In the genomic region with DNA sequence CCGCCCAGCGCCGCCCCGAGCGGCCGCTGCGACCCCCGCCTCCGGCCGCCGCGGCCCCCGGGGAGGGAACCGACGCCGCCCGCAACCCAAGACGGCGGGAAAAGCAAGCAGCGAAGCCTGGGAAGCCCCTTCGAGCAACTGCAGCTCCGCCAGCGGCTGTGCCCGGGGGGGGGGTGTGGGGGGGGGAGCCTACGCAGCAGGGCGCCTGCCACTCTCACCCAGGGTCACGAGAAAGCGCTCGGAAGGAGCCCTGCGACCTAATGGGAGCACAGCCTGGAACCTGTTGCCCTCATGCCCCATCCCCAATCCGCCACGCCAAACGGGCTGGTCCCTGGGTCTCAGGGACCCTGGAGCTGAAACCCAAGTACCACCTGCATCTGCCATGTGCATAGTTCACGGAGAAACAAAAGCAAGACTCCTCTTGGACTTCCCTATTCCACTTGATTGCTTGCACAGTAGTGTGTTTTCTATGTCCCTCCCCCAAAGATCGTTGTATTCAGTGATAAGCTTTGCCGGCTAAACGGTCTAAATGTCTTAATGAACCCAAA, we compare ENCODE assay signal across 8 cellular contexts. TPM values are rescaled to one million over a fixed set of nuclear protein-coding genes. Genes with fewer than 3 reads are reported as not detected.
A peak's percentile ranks its signal among the peaks of the same experiment; 100 is the strongest.
DNase-seq lines count a peak whose midpoint lies in the region; ATAC-seq, FAIRE-seq and TF ChIP-seq lines count a peak whose summit lies in the region.

No MANE protein-coding gene starts in this region.

- H3K27ac Mint-ChIP-seq in naive thymus-derived CD4-positive, alpha-beta T cell = peak overlapping the region; percentile 34 to 82 (median 58)

- WGBS in GM12878 (ENCODE audit: insufficient coverage, insufficient replicate concordance, low lambda C conversion rate, missing lambda C conversion rate) = 43% methylated on average over 7 of the region's 37 CpGs

- no peak overlapping the region for H3K9ac ChIP-seq in GM12878 (ENCODE audit: control insufficient read depth, insufficient read depth, low read length)

- POLR2A ChIA-PET in GM12878 (lab: Charles Lee) = no interaction called here
- POLR2A ChIA-PET in naive thymus-derived CD4-positive, alpha-beta T cell (lab: Charles Lee) = interaction anchor here (0.8 to 4.5 kb wide), 8 partner anchors 10 to 203 kb away, joined by 3 to 40 read pairs (median 3); partner anchors contain the start of gene DKC1

- H3K4me1 Mint-ChIP-seq in naive thymus-derived CD4-positive, alpha-beta T cell = peaks cover 0 to 25% (median 18%) of the 10 kb centered on the region in 7 donors

- ATAC-seq in GM12878 (no peak), HG03460 (IDR thresholded peaks at IDR 0.05; ENCODE audit: unreplicated experiment) (no peak)
- ATAC-seq in naive thymus-derived CD4-positive, alpha-beta T cell = peak; percentile 42

- RAD21 ChIA-PET in GM12878 (lab: Charles Lee; ENCODE audit: unreplicated experiment) = interaction anchor here (1.3 kb wide), 1 partner anchor 34 kb away, joined by 3 read pairs; no protein-coding TSS in a partner anchor

- H3K4me3 Mint-ChIP-seq in naive thymus-derived CD4-positive, alpha-beta T cell = peak overlapping the region; percentile 68 to 84 (median 78)

- no peak for TF ChIP-seq RAD21 in GM12878 (IDR thresholded peaks at IDR 0.05; ENCODE audit: insufficient read depth, low read depth, low read length)

- no peaks in the 10 kb centered on the region for H4K20me1 ChIP-seq in GM12878 (ENCODE audit: control insufficient read depth, insufficient read depth)

- TF ChIP-seq CTCF in GM12878 (IDR thresholded peaks at IDR 0.05 in 2 of 3, conservative IDR thresholded peaks at IDR 0.05 in 1 of 3; ENCODE audit: control insufficient read depth in 2 of 3, extremely low read depth in 1 of 3, insufficient read depth in 1 of 3, low read depth in 3 of 3, low read length in 3 of 3) = no peak

- H3K27me3 Mint-ChIP-seq in naive thymus-derived CD4-positive, alpha-beta T cell = peaks cover 0 to 14% (median 0%) of the 10 kb centered on the region in 5 donors

- peak overlapping the region; percentile 44 for H2AFZ ChIP-seq in GM12878 (ENCODE audit: control insufficient read depth, low read depth, low read length)

- H3K27me3 ChIP-seq in GM12878 (replicated peaks in 1 of 2; ENCODE audit: control insufficient read depth in 2 of 2, insufficient read depth in 2 of 2, low read length in 1 of 2) = no peaks in the 10 kb centered on the region
- no peaks in the 10 kb centered on the region for H3K27me3 ChIP-seq in naive thymus-derived CD4-positive, alpha-beta T cell (ENCODE audit: control insufficient read depth in 2 of 2, insufficient read depth in 2 of 2, low read length in 2 of 2)

- intact Hi-C loops in GM12878 (cut with micrococcal nuclease; ENCODE audit: unreplicated experiment) = no loop called here
- intact Hi-C loops in naive thymus-derived CD4-positive, alpha-beta T cell (cut with micrococcal nuclease) = loop anchor here (1.0 kb wide), 1 partner anchor 11 kb away; the partner anchor contains the start of gene DKC1 (in 2 of the 2)

- H3K4me2 ChIP-seq in GM12878 (ENCODE audit: control insufficient read depth, insufficient read depth) = no peak overlapping the region

- no peak for TF ChIP-seq POLR2A in GM12878 (IDR thresholded peaks at IDR 0.05; ENCODE audit: low read depth, low read length)

- CTCF ChIA-PET in GM12878 (lab: Yijun Ruan, JAX) = interaction anchor here (1.2 to 3.1 kb wide), 3 partner anchors 11 to 12 kb away, joined by 3 to 24 read pairs (median 4); partner anchors contain the start of gene DKC1
- CTCF ChIA-PET in naive thymus-derived CD4-positive, alpha-beta T cell (lab: Charles Lee) = interaction anchor here (1.1 to 1.5 kb wide), 3 partner anchors 11 to 33 kb away, joined by 3 to 7 read pairs (median 4); partner anchors contain the start of gene DKC1

- H3K79me2 ChIP-seq in GM12878 (ENCODE audit: control insufficient read depth, insufficient read depth, low read length) = no peaks in the 10 kb centered on the region

- no peaks in the 10 kb centered on the region for H3K4me1 ChIP-seq in GM12878 (ENCODE audit: control insufficient read depth, insufficient read depth, low read length)
- peaks cover 12 to 17% of the 10 kb centered on the region in 2 donors for H3K4me1 ChIP-seq in naive thymus-derived CD4-positive, alpha-beta T cell (ENCODE audit: control insufficient read depth in 2 of 2, insufficient read depth in 2 of 2, low read length in 2 of 2)

- H3K36me3 ChIP-seq in GM12878 (ENCODE audit: control insufficient read depth in 2 of 2, insufficient read depth in 2 of 2, low read length in 1 of 2) = no peaks in the 10 kb centered on the region
- H3K36me3 ChIP-seq in naive thymus-derived CD4-positive, alpha-beta T cell (ENCODE audit: control insufficient read depth in 2 of 3, insufficient read depth in 3 of 3, low read length in 3 of 3) = no peaks in the 10 kb centered on the region

- no peak overlapping the region for H3K27ac ChIP-seq in GM12878 (ENCODE audit: control insufficient read depth, insufficient read depth)
- no peak overlapping the region for H3K27ac ChIP-seq in naive thymus-derived CD4-positive, alpha-beta T cell (ENCODE audit: low read depth, low read length)

- H3K4me3 ChIP-seq in GM12878 = no peak overlapping the region
- H3K4me3 ChIP-seq in naive thymus-derived CD4-positive, alpha-beta T cell (ENCODE audit: low read length) = peak overlapping the region; percentile 27

- TF ChIP-seq EP300 in GM12878 (IDR thresholded peaks at IDR 0.05; ENCODE audit: borderline replicate concordance in 1 of 2, control insufficient read depth in 1 of 2, low read depth in 2 of 2, low read length in 2 of 2) = no peak

- in situ Hi-C loops in GM12878 (cut with MboI) = no loop called here

- peaks cover 0 to 3% (median 0%) of the 10 kb centered on the region in 5 donors for H3K36me3 Mint-ChIP-seq in naive thymus-derived CD4-positive, alpha-beta T cell

- DNase-seq in NCI-H1092 treated with DMSO at 0.1 percent for 48 hours (lab: John Stamatoyannopoulos, UW) = peak; percentile 13
- no peak for DNase-seq in NCI-H1092 (lab: John Stamatoyannopoulos, UW)
- DNase-seq in Kasumi-1 (lab: John Stamatoyannopoulos, UW) = peak; percentile 40 to 55
- DNase-seq in GM12878 (ENCODE audit: low read depth, low spot score) = no peak
- DNase-seq in naive thymus-derived CD4-positive, alpha-beta T cell = peak in 3 of 9 donors; percentile 13 to 25 (median 17)
- DNase-seq in H4 (ENCODE audit: low spot score) = no peak
- DNase-seq in NCI-H345 treated with DMSO at 0.1 percent for 48 hours (lab: John Stamatoyannopoulos, UW; ENCODE audit: unreplicated experiment) = no peak

- H3K9me3 Mint-ChIP-seq in naive thymus-derived CD4-positive, alpha-beta T cell = no peaks in the 10 kb centered on the region

- FAIRE-seq in GM12878 (lab: Jason Lieb, UNC) = no peak

- no TSS peak for BruUV-seq in GM12878 (replicated peaks; lab: Mats Ljungman, UMichigan)

- SMC1A ChIA-PET in GM12878 (lab: Charles Lee; ENCODE audit: uncharacterized antibody, unreplicated experiment) = interaction anchor here (1.4 kb wide), 1 partner anchor 78 kb away, joined by 5 read pairs; no protein-coding TSS in a partner anchor

- no peaks in the 10 kb centered on the region for H3K9me3 ChIP-seq in GM12878 (replicated peaks; ENCODE audit: control insufficient read depth, insufficient read depth, low read length)
- no peaks in the 10 kb centered on the region for H3K9me3 ChIP-seq in naive thymus-derived CD4-positive, alpha-beta T cell (ENCODE audit: control insufficient read depth in 2 of 3, low read length in 3 of 3)

RNA-seq across cellular contexts. Expression of gene GAB3, which starts 0.3 kb away (rescaled TPM):
- 3.5 and 3.7 TPM in 2 replicates for total RNA-seq in GM12878 (2013; cell fraction: nucleolus; rRNA removed)
- total RNA-seq in GM12878 (2014; rRNA removed) (0.85 and 1.3 TPM in 2 replicates), GM12878 (2014; rRNA removed; fragmentation: Illumina TruSeq; extraction: Trizol) (0.88 and 0.89 TPM in 2 replicates), GM12878 (2021) (0.96 and 2.0 TPM in 2 replicates)
- 0.87 TPM for polyA plus RNA-seq in GM12878 (2011; ENCODE audit: low read depth)
- polyA plus RNA-seq in GM12878 (2011; rRNA removed) (0.14 and 0.23 TPM in 2 replicates), GM12878 (2014; fragmentation: Illumina TruSeq; extraction: Trizol) (0.93 and 1.0 TPM in 2 replicates), GM12878 (2014; fragmentation: Nextera tagmentation; extraction: Ambion mirVana) (under 1 TPM; 0.29 to 0.69 TPM), GM12878 (2014; rRNA removed) (0.66 and 1.4 TPM in 2 replicates), GM12878 (2016; fragmentation: Nextera tagmentation; extraction: Ambion mirVana) (under 1 TPM; 0.10 to 0.86 TPM)
- polyA plus RNA-seq in GM12878 (2011; cell fraction: cytosol; rRNA removed) = 0.07 and 0.10 TPM in 2 replicates
- 0.48 and 0.64 TPM in 2 replicates for polyA plus RNA-seq in GM12878 (2011; cell fraction: nucleus; rRNA removed)
- polyA plus RNA-seq in GM12878 (2012) = 0.87 and 1.5 TPM in 2 replicates
- polyA minus RNA-seq in GM12878 (2011; rRNA and poly(A)+ RNA removed) = 0.15 and 0.46 TPM in 2 replicates
- not detected in 2 replicates for polyA minus RNA-seq in GM12878 (2011; cell fraction: cytosol; rRNA and poly(A)+ RNA removed)
- polyA minus RNA-seq in GM12878 (2011; cell fraction: nucleus; rRNA and poly(A)+ RNA removed) = 0.10 and 0.12 TPM in 2 replicates
- 10 to 100 TPM in 2 of 5 experiments, 1 to 10 TPM in 3; 4.9 to 28.5 (median 6.3) TPM for total RNA-seq in naive thymus-derived CD4-positive, alpha-beta T cell
- polyA plus RNA-seq in naive thymus-derived CD4-positive, alpha-beta T cell = 1 to 10 TPM in 1 of 2 donors, under 1 TPM in 1; 0.77 to 1.7 TPM
- total RNA-seq in H4 (2014; rRNA removed; shearing (Covaris generic)) = 0.08 and 0.33 TPM in 2 replicates

RNA-seq across cellular contexts. Expression of gene DKC1, which starts 11.5 kb away (rescaled TPM):
- 116 and 131 TPM in 2 replicates for total RNA-seq in GM12878 (2013; cell fraction: nucleolus; rRNA removed)
- total RNA-seq in GM12878 (2014; rRNA removed) (70.1 and 78.1 TPM in 2 replicates), GM12878 (2014; rRNA removed; fragmentation: Illumina TruSeq; extraction: Trizol) (112 and 121 TPM in 2 replicates), GM12878 (2021) (111 TPM in 2 replicates)
- polyA plus RNA-seq in GM12878 (2011; ENCODE audit: low read depth) = 61.9 TPM
- polyA plus RNA-seq in GM12878 (2011; rRNA removed) (102 and 112 TPM in 2 replicates), GM12878 (2014; fragmentation: Illumina TruSeq; extraction: Trizol) (142 and 145 TPM in 2 replicates), GM12878 (2014; fragmentation: Nextera tagmentation; extraction: Ambion mirVana) (100 to 1,000 TPM; 106 to 159 TPM), GM12878 (2014; rRNA removed) (89.5 and 93.2 TPM in 2 replicates), GM12878 (2016; fragmentation: Nextera tagmentation; extraction: Ambion mirVana) (100 to 1,000 TPM; 135 to 136 TPM)
- 59.9 and 65.0 TPM in 2 replicates for polyA plus RNA-seq in GM12878 (2011; cell fraction: cytosol; rRNA removed)
- polyA plus RNA-seq in GM12878 (2011; cell fraction: nucleus; rRNA removed) = 122 and 138 TPM in 2 replicates
- polyA plus RNA-seq in GM12878 (2012) = 64.3 and 69.0 TPM in 2 replicates
- polyA minus RNA-seq in GM12878 (2011; rRNA and poly(A)+ RNA removed) = 72.8 and 92.0 TPM in 2 replicates
- 16.8 and 40.1 TPM in 2 replicates for polyA minus RNA-seq in GM12878 (2011; cell fraction: cytosol; rRNA and poly(A)+ RNA removed)
- 51.6 and 71.2 TPM in 2 replicates for polyA minus RNA-seq in GM12878 (2011; cell fraction: nucleus; rRNA and poly(A)+ RNA removed)
- 10 to 100 TPM; 50.5 to 75.0 (median 66.5) TPM for total RNA-seq in naive thymus-derived CD4-positive, alpha-beta T cell
- 10 to 100 TPM; 35.4 to 52.4 TPM for polyA plus RNA-seq in naive thymus-derived CD4-positive, alpha-beta T cell
- total RNA-seq in H4 (2014; rRNA removed; shearing (Covaris generic)) = 47.9 and 68.3 TPM in 2 replicates

RNA-seq across cellular contexts. Expression of gene MPP1, which starts 54.1 kb away (rescaled TPM):
- 12.0 and 14.9 TPM in 2 replicates for total RNA-seq in GM12878 (2013; cell fraction: nucleolus; rRNA removed)
- total RNA-seq in GM12878 (2014; rRNA removed) (16.9 TPM in 2 replicates), GM12878 (2014; rRNA removed; fragmentation: Illumina TruSeq; extraction: Trizol) (13.6 and 14.2 TPM in 2 replicates), GM12878 (2021) (15.7 and 19.6 TPM in 2 replicates)
- 10.1 TPM for polyA plus RNA-seq in GM12878 (2011; ENCODE audit: low read depth)
- polyA plus RNA-seq in GM12878 (2011; rRNA removed) (1.9 and 2.2 TPM in 2 replicates), GM12878 (2014; fragmentation: Illumina TruSeq; extraction: Trizol) (19.8 and 20.1 TPM in 2 replicates), GM12878 (2014; fragmentation: Nextera tagmentation; extraction: Ambion mirVana) (10 to 100 TPM; 11.9 to 17.9 TPM), GM12878 (2014; rRNA removed) (16.2 and 18.2 TPM in 2 replicates), GM12878 (2016; fragmentation: Nextera tagmentation; extraction: Ambion mirVana) (10 to 100 TPM; 11.1 to 13.9 TPM)
- polyA plus RNA-seq in GM12878 (2011; cell fraction: cytosol; rRNA removed) = 2.1 and 2.3 TPM in 2 replicates
- polyA plus RNA-seq in GM12878 (2011; cell fraction: nucleus; rRNA removed) = 3.0 and 4.6 TPM in 2 replicates
- polyA plus RNA-seq in GM12878 (2012) = 13.0 and 13.3 TPM in 2 replicates
- 1.9 and 2.0 TPM in 2 replicates for polyA minus RNA-seq in GM12878 (2011; rRNA and poly(A)+ RNA removed)
- polyA minus RNA-seq in GM12878 (2011; cell fraction: cytosol; rRNA and poly(A)+ RNA removed) = 4.9 TPM in 1 of 2 replicates, not detected in the other
- 0.48 and 1.2 TPM in 2 replicates for polyA minus RNA-seq in GM12878 (2011; cell fraction: nucleus; rRNA and poly(A)+ RNA removed)
- total RNA-seq in naive thymus-derived CD4-positive, alpha-beta T cell = 10 to 100 TPM; 23.2 to 76.7 (median 31.9) TPM
- 10 to 100 TPM; 34.8 to 39.8 TPM for polyA plus RNA-seq in naive thymus-derived CD4-positive, alpha-beta T cell
- total RNA-seq in H4 (2014; rRNA removed; shearing (Covaris generic)) = 9.3 and 15.4 TPM in 2 replicates

Comparison
In these comparisons a context has a peak if more than half of its experiments do, and no peak if none do; other contexts are left out.
1. DNase-seq: peak in NCI-H1092 treated with DMSO at 0.1 percent for 48 hours (single experiment) and Kasumi-1 (2 of 2); none in NCI-H1092 (single experiment), GM12878 (single experiment), H4 (single experiment) and NCI-H345 treated with DMSO at 0.1 percent for 48 hours (single experiment).